18 cellular contexts compared by ENCODE assay signal in the genomic region with DNA sequence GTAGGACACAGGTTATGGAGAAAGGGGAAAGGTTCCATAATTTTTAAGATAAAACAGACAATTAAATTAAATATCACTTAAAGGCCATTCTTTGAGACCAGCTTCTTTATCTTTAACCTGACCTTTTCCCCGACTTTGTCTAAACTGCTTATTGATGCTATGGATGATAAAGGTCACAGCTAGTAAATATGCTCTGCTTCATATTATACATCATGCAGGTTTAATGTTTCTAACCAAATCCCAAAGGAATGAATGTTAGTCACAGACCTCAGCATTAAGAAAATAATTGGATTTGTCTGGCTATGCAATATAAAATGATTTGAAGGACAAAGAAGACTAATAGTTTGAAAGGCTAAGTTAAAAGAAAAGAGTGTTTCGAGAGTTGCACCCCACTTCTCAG.
DNase-seq lines count a peak whose midpoint lies in the region; TF ChIP-seq lines count a peak whose summit lies in the region.
"Had no signal": no experiment of that assay in that cellular context is flagged by ENCODE, and none has a peak within 500 bp of the region (broad histone marks: within the 10 kb centered on the region; RNA-seq: fewer than 3 reads in every experiment).

No MANE protein-coding gene starts in this region.

- CTCF ChIA-PET in SK-N-SH (lab: Yijun Ruan, JAX) = interaction anchor here (0.9 to 1.4 kb wide), 2 partner anchors 18 to 19 kb away, joined by 3 to 5 read pairs; no protein-coding TSS in a partner anchor
- CTCF ChIA-PET in CD8-positive, alpha-beta memory T cell (lab: Charles Lee) = no interaction called here

- H3K9ac ChIP-seq in SK-N-SH = no peak overlapping the region
- H3K9ac ChIP-seq: BLaER1 treated with 17β-estradiol and CSF1 and Interleukin-3, amounts not matched to agents 10 nM and 100 nM had no signal

- no peak for TF ChIP-seq RAD21 in SK-N-SH (IDR thresholded peaks at IDR 0.05; ENCODE audit: low read length)

- intact Hi-C loops in ascending aorta (cut with DNase I) = no loop called here

- DNase-seq in LHCN-M2 (ENCODE audit: low read depth) (peak; percentile 44), SK-N-SH (no peak), fibroblast of peridontal ligament (ENCODE audit: extremely low read depth) (peak; percentile 13), cerebellar cortex (ENCODE audit: low spot score) (no peak), ascending aorta (ENCODE audit: low spot score in 2 of 2) (no peak)
- no peak for DNase-seq in CD8-positive, alpha-beta memory T cell
- no peak for DNase-seq in activated T-cell treated with anti-CD3 and anti-CD28 coated beads, Interleukin-2, amount 50 U/mL, for 24 hours
- DNase-seq: CD8-positive, alpha-beta T cell; COR-L47; DMS153; DMS79; GDM1; GOT3; H7; HFFc6 had no signal

- H3K36me3 Mint-ChIP-seq in CD8-positive, alpha-beta memory T cell = peaks cover 0 to 4% (median 0%) of the 10 kb centered on the region in 3 donors
- H3K36me3 Mint-ChIP-seq in activated T-cell treated with anti-CD3 and anti-CD28 coated beads, Interleukin-2, amount 50 U/mL, for 24 hours (ENCODE audit: low read depth) = no peaks in the 10 kb centered on the region
- H3K36me3 Mint-ChIP-seq: CD8-positive, alpha-beta T cell; IgD-negative memory B cell had no signal

- no peak overlapping the region for H3K4me3 ChIP-seq in SK-N-SH (ENCODE audit: low read depth in 2 of 2, low read length in 1 of 2)
- H3K4me3 ChIP-seq in CD8-positive, alpha-beta memory T cell (ENCODE audit: low read length) = no peak overlapping the region
- H3K4me3 ChIP-seq in ascending aorta = no peak overlapping the region
- H3K4me3 ChIP-seq: BLaER1 treated with 17β-estradiol and CSF1 and Interleukin-3, amounts not matched to agents 10 nM and 100 nM had no signal

- H3K27me3 Mint-ChIP-seq in CD8-positive, alpha-beta memory T cell = peaks cover 2 to 15% of the 10 kb centered on the region in 2 donors
- H3K27me3 Mint-ChIP-seq in activated T-cell treated with anti-CD3 and anti-CD28 coated beads, Interleukin-2, amount 50 U/mL, for 24 hours = no peaks in the 10 kb centered on the region
- H3K27me3 Mint-ChIP-seq: IgD-negative memory B cell had no signal

- H3K4me3 Mint-ChIP-seq in CD8-positive, alpha-beta memory T cell = no peak overlapping the region
- no peak overlapping the region for H3K4me3 Mint-ChIP-seq in activated T-cell treated with anti-CD3 and anti-CD28 coated beads, Interleukin-2, amount 50 U/mL, for 24 hours
- H3K4me3 Mint-ChIP-seq: B cell; CD8-positive, alpha-beta T cell; HFFc6; IgD-negative memory B cell had no signal

- H2AFZ ChIP-seq in SK-N-SH (ENCODE audit: low read depth) = no peak overlapping the region

- no peaks in the 10 kb centered on the region for H3F3A ChIP-seq in SK-N-SH (replicated peaks; ENCODE audit: insufficient read depth)

- 26% methylated on average over 2 of the region's 2 CpGs for WGBS in SK-N-SH (ENCODE audit: low lambda C conversion rate)

- no peaks in the 10 kb centered on the region for H3K9me3 Mint-ChIP-seq in CD8-positive, alpha-beta memory T cell
- H3K9me3 Mint-ChIP-seq in activated T-cell treated with anti-CD3 and anti-CD28 coated beads, Interleukin-2, amount 50 U/mL, for 24 hours = no peaks in the 10 kb centered on the region
- H3K9me3 Mint-ChIP-seq: CD8-positive, alpha-beta T cell; HFFc6; IgD-negative memory B cell had no signal

- POLR2A ChIA-PET in SK-N-SH (lab: Yijun Ruan, JAX) = no interaction called here
- POLR2A ChIA-PET in CD8-positive, alpha-beta memory T cell (lab: Charles Lee) = no interaction called here

- H4K20me1 ChIP-seq in SK-N-SH (ENCODE audit: insufficient read depth) = no peaks in the 10 kb centered on the region
- H4K20me1 ChIP-seq: BLaER1 treated with 17β-estradiol and CSF1 and Interleukin-3, amounts not matched to agents 10 nM and 100 nM had no signal

- H3K79me2 ChIP-seq in SK-N-SH (ENCODE audit: insufficient read depth) = no peaks in the 10 kb centered on the region

- no peak overlapping the region for H3K4me2 ChIP-seq in SK-N-SH
- H3K4me2 ChIP-seq: BLaER1 treated with 17β-estradiol and CSF1 and Interleukin-3, amounts not matched to agents 10 nM and 100 nM had no signal

- H3K27ac ChIP-seq in SK-N-SH (ENCODE audit: low read depth in 2 of 2, low read length in 1 of 2) = no peak overlapping the region
- no peak overlapping the region for H3K27ac ChIP-seq in CD8-positive, alpha-beta memory T cell (ENCODE audit: low read depth, low read length)
- no peak overlapping the region for H3K27ac ChIP-seq in ascending aorta
- H3K27ac ChIP-seq: BLaER1 treated with 17β-estradiol and CSF1 and Interleukin-3, amounts not matched to agents 10 nM and 100 nM had no signal

- H3K27me3 ChIP-seq in SK-N-SH (ENCODE audit: insufficient read depth) = no peaks in the 10 kb centered on the region
- no peaks in the 10 kb centered on the region for H3K27me3 ChIP-seq in CD8-positive, alpha-beta memory T cell (ENCODE audit: insufficient read depth, low read length, poor library complexity, severe bottlenecking)
- no peaks in the 10 kb centered on the region for H3K27me3 ChIP-seq in ascending aorta
- H3K27me3 ChIP-seq: BLaER1 treated with 17β-estradiol and CSF1 and Interleukin-3, amounts not matched to agents 10 nM and 100 nM had no signal

- no peaks in the 10 kb centered on the region for H3K4me1 ChIP-seq in SK-N-SH (ENCODE audit: control insufficient read depth in 1 of 2, insufficient read depth in 2 of 2, low read depth in 1 of 2, low read length in 1 of 2)
- no peaks in the 10 kb centered on the region for H3K4me1 ChIP-seq in CD8-positive, alpha-beta memory T cell (ENCODE audit: insufficient read depth, low read length)
- no peaks in the 10 kb centered on the region for H3K4me1 ChIP-seq in ascending aorta
- H3K4me1 ChIP-seq: BLaER1 treated with 17β-estradiol and CSF1 and Interleukin-3, amounts not matched to agents 10 nM and 100 nM had no signal

- H3K36me3 ChIP-seq in SK-N-SH (replicated peaks in 1 of 2; ENCODE audit: control insufficient read depth in 1 of 2, insufficient read depth in 2 of 2, low read length in 1 of 2) = no peaks in the 10 kb centered on the region
- no peaks in the 10 kb centered on the region for H3K36me3 ChIP-seq in CD8-positive, alpha-beta memory T cell (ENCODE audit: insufficient read depth, low read length)
- no peaks in the 10 kb centered on the region for H3K36me3 ChIP-seq in ascending aorta
- H3K36me3 ChIP-seq: BLaER1 treated with 17β-estradiol and CSF1 and Interleukin-3, amounts not matched to agents 10 nM and 100 nM had no signal

- H3K9me3 ChIP-seq in SK-N-SH (no peaks in the 10 kb centered on the region), ascending aorta (no peaks in the 10 kb centered on the region)
- H3K9me3 ChIP-seq in CD8-positive, alpha-beta memory T cell (ENCODE audit: low read length) = no peaks in the 10 kb centered on the region
- H3K9me3 ChIP-seq: BLaER1 treated with 17β-estradiol and CSF1 and Interleukin-3, amounts not matched to agents 10 nM and 100 nM had no signal

- peak in 1 of 2 experiments; percentile 23; a peak in 1 of 4 replicates for TF ChIP-seq EP300 in SK-N-SH (IDR thresholded peaks at IDR 0.05; ENCODE audit: borderline replicate concordance in 1 of 2, low read depth in 1 of 2, low read length in 1 of 2)

- TF ChIP-seq CTCF in SK-N-SH (IDR thresholded peaks at IDR 0.05) = no peak
- TF ChIP-seq CTCF in ascending aorta (IDR thresholded peaks at IDR 0.05) = no peak

- no peak overlapping the region for H3K27ac Mint-ChIP-seq in CD8-positive, alpha-beta memory T cell
- H3K27ac Mint-ChIP-seq in activated T-cell treated with anti-CD3 and anti-CD28 coated beads, Interleukin-2, amount 50 U/mL, for 24 hours = no peak overlapping the region
- H3K27ac Mint-ChIP-seq: B cell; CD8-positive, alpha-beta T cell; HFFc6; IgD-negative memory B cell had no signal

- H3K9me2 ChIP-seq in SK-N-SH = no peaks in the 10 kb centered on the region

- no peaks in the 10 kb centered on the region for H3K4me1 Mint-ChIP-seq in CD8-positive, alpha-beta memory T cell
- H3K4me1 Mint-ChIP-seq in activated T-cell treated with anti-CD3 and anti-CD28 coated beads, Interleukin-2, amount 50 U/mL, for 24 hours (ENCODE audit: low read depth) = no peaks in the 10 kb centered on the region
- H3K4me1 Mint-ChIP-seq: B cell, IgD-negative memory B cell had no signal

TF ChIP-seq in SK-N-SH, 30 proteins besides CTCF, POLR2A, EP300 and RAD21 (continues in another document):
- TF ChIP-seq MAX (IDR thresholded peaks at IDR 0.05; ENCODE audit: low read depth) (no peak), JUND (IDR thresholded peaks at IDR 0.05) (no peak), TCF12 (IDR thresholded peaks at IDR 0.05) (peak; percentile 58)
- TF ChIP-seq, protein P1, sequence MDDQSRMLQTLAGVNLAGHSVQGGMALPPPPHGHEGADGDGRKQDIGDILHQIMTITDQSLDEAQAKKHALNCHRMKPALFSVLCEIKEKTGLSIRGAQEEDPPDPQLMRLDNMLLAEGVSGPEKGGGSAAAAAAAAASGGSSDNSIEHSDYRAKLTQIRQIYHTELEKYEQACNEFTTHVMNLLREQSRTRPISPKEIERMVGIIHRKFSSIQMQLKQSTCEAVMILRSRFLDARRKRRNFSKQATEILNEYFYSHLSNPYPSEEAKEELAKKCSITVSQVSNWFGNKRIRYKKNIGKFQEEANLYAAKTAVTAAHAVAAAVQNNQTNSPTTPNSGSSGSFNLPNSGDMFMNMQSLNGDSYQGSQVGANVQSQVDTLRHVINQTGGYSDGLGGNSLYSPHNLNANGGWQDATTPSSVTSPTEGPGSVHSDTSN (IDR thresholded peaks at IDR 0.05) = peak; percentile 51; the same call in 1 of the 2 replicates

Comparison
In these comparisons a context has a peak if more than half of its experiments do, and no peak if none do; other contexts are left out.
1. DNase-seq: peak in LHCN-M2 (single experiment) and fibroblast of peridontal ligament (single experiment); none in SK-N-SH (single experiment), cerebellar cortex (single experiment), CD8-positive, alpha-beta memory T cell (0 of 5), ascending aorta (0 of 2) and activated T-cell treated with anti-CD3 and anti-CD28 coated beads, Interleukin-2, amount 50 U/mL, for 24 hours (single experiment).